ENCODE assay signal across 9 cellular contexts in the genomic region with DNA sequence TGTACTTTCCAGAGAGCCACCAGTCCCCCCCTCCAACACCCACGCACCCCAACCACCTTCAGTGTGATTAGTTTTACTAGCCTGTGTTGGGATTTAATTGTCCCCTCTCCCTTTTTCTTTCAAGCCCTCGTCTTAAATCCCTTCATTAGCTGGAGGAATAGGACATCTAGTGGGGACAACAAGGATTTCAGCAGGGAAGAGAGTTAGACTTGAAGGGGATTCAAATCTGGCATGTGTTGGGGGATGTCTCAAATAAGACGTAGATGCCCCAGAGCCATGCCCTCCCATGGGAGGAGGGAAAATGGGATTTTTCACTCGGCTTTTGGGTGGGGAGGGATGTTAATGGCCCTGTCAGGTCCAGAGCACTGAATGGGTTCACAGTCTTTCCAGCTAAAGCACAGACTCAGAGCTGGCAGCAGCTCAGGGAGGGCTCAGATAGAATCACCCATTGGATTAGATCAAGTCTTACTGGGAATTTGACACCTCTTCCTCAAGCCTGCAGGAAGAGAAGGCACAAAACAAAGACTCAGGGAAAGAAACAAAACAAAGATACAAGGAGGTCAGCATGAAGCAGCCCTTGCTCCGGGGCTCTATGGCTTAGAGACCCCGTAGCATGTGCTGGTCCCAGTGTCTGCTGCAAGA. TPM values are rescaled to one million over a fixed set of nuclear protein-coding genes. Genes with fewer than 3 reads are reported as not detected.
A peak's percentile ranks its signal among the peaks of the same experiment; 100 is the strongest.
DNase-seq lines count a peak whose midpoint lies in the region; ATAC-seq and TF ChIP-seq lines count a peak whose summit lies in the region.
"Had no signal": no experiment of that assay in that cellular context is flagged by ENCODE, and none has a peak within 500 bp of the region (broad histone marks: within the 10 kb centered on the region; RNA-seq: fewer than 3 reads in every experiment).

No MANE protein-coding gene starts in this region.

- intact Hi-C loops in body of pancreas (cut with DNase I) = loop anchor here (5.0 to 10.0 kb wide), 3 partner anchors 268 to 496 kb away; no protein-coding TSS in a partner anchor

- ATAC-seq in body of pancreas (no peak), HG03159 (IDR thresholded peaks at IDR 0.05; ENCODE audit: unreplicated experiment) (no peak), GM21576 (IDR thresholded peaks at IDR 0.05; ENCODE audit: unreplicated experiment) (no peak)
- no peak for ATAC-seq in stimulated activated effector memory CD8-positive, alpha-beta T cell treated with anti-CD3 and anti-CD28 coated beads, Interleukin-12 subunit alpha, Interleukin-12 subunit beta, amount 100 ng/mL, for 72 hours

- WGBS in body of pancreas, 2 donors = 16 to 19% methylated on average over 6 of the region's 6 CpGs

- H3K9me3 Mint-ChIP-seq in mesothelial cell of epicardium = no peaks in the 10 kb centered on the region
- H3K9me3 Mint-ChIP-seq in stimulated activated effector memory CD8-positive, alpha-beta T cell treated with anti-CD3 and anti-CD28 coated beads, Interleukin-12 subunit alpha, Interleukin-12 subunit beta, amount 100 ng/mL, for 72 hours = no peaks in the 10 kb centered on the region
- no peaks in the 10 kb centered on the region for H3K9me3 Mint-ChIP-seq in activated CD4-positive, alpha-beta T cell treated with anti-CD3 and anti-CD28 coated beads, Interleukin-2, amount 10 ng/mL, durations not matched to agents 7 days and 5 days
- H3K9me3 Mint-ChIP-seq: T-cell had no signal

- DNase-seq in DMS114 treated with DMSO at 0.1 percent for 48 hours (lab: John Stamatoyannopoulos, UW; ENCODE audit: unreplicated experiment) (peak; percentile 30), LNCaP clone FGC (ENCODE audit: low read depth) (no peak), body of pancreas (no peak), mesothelial cell of epicardium (ENCODE audit: low spot score in 2 of 2, unreplicated experiment in 2 of 2) (no peak)
- no peak for DNase-seq in stimulated activated effector memory CD8-positive, alpha-beta T cell treated with anti-CD3 and anti-CD28 coated beads, Interleukin-12 subunit alpha, Interleukin-12 subunit beta, amount 100 ng/mL, for 72 hours (ENCODE audit: low spot score in 2 of 2)
- DNase-seq in activated CD4-positive, alpha-beta T cell treated with anti-CD3 and anti-CD28 coated beads, Interleukin-2, amount 10 ng/mL, durations not matched to agents 7 days and 5 days = no peak
- DNase-seq: T-cell had no signal

- H3K27me3 Mint-ChIP-seq in mesothelial cell of epicardium (ENCODE audit: low read depth) = peaks cover 56% of the 10 kb centered on the region
- H3K27me3 Mint-ChIP-seq in activated CD4-positive, alpha-beta T cell treated with anti-CD3 and anti-CD28 coated beads, Interleukin-2, amount 10 ng/mL, durations not matched to agents 7 days and 5 days = peaks cover 51% of the 10 kb centered on the region

- H3K36me3 ChIP-seq in body of pancreas (replicated peaks in 1 of 2; ENCODE audit: insufficient read depth in 1 of 2, low read depth in 2 of 2) = no peaks in the 10 kb centered on the region

- no peaks in the 10 kb centered on the region for H3K9me3 ChIP-seq in body of pancreas

- H3K36me3 Mint-ChIP-seq in mesothelial cell of epicardium = peaks cover 6% of the 10 kb centered on the region
- H3K36me3 Mint-ChIP-seq in stimulated activated effector memory CD8-positive, alpha-beta T cell treated with anti-CD3 and anti-CD28 coated beads, Interleukin-12 subunit alpha, Interleukin-12 subunit beta, amount 100 ng/mL, for 72 hours = no peaks in the 10 kb centered on the region
- H3K36me3 Mint-ChIP-seq in activated CD4-positive, alpha-beta T cell treated with anti-CD3 and anti-CD28 coated beads, Interleukin-2, amount 10 ng/mL, durations not matched to agents 7 days and 5 days (ENCODE audit: low read depth) = no peaks in the 10 kb centered on the region
- H3K36me3 Mint-ChIP-seq: T-cell had no signal

- TF ChIP-seq CTCF in LNCaP clone FGC (IDR thresholded peaks at IDR 0.05; ENCODE audit: control insufficient read depth, extremely low read depth, insufficient read depth) = peak; percentile 63
- TF ChIP-seq CTCF in body of pancreas (IDR thresholded peaks at IDR 0.05) = peak in 4 of 7 experiments; percentile 18 to 58 (median 42)
- TF ChIP-seq CTCF in mesothelial cell of epicardium (IDR thresholded peaks at IDR 0.05; ENCODE audit: unreplicated experiment) = peak; percentile 40

- peaks cover 0 to 23% of the 10 kb centered on the region in 2 donors for H3K27me3 ChIP-seq in body of pancreas

- peaks cover 26% of the 10 kb centered on the region for H3K4me1 Mint-ChIP-seq in mesothelial cell of epicardium
- peaks cover 31% of the 10 kb centered on the region for H3K4me1 Mint-ChIP-seq in stimulated activated effector memory CD8-positive, alpha-beta T cell treated with anti-CD3 and anti-CD28 coated beads, Interleukin-12 subunit alpha, Interleukin-12 subunit beta, amount 100 ng/mL, for 72 hours
- H3K4me1 Mint-ChIP-seq in activated CD4-positive, alpha-beta T cell treated with anti-CD3 and anti-CD28 coated beads, Interleukin-2, amount 10 ng/mL, durations not matched to agents 7 days and 5 days = peaks cover 5% of the 10 kb centered on the region

- CTCF ChIA-PET in activated CD4-positive, alpha-beta T cell treated with anti-CD3 and anti-CD28 coated beads, Interleukin-2, amount 10 ng/mL, durations not matched to agents 7 days and 5 days (lab: Charles Lee) = interaction anchor here (0.7 to 11.5 kb wide), 17 partner anchors 8 to 500 kb away, joined by 3 to 178 read pairs (median 4); no protein-coding TSS in a partner anchor

- peaks cover 6% of the 10 kb centered on the region for H3K4me1 ChIP-seq in body of pancreas

- no peak overlapping the region for H3K4me3 ChIP-seq in LNCaP clone FGC (ENCODE audit: low read depth, low read length)
- H3K4me3 ChIP-seq in body of pancreas = no peak overlapping the region

- H3K27ac ChIP-seq in body of pancreas = no peak overlapping the region

- H3K27ac Mint-ChIP-seq in mesothelial cell of epicardium = peak overlapping the region; percentile 53
- no peak overlapping the region for H3K27ac Mint-ChIP-seq in stimulated activated effector memory CD8-positive, alpha-beta T cell treated with anti-CD3 and anti-CD28 coated beads, Interleukin-12 subunit alpha, Interleukin-12 subunit beta, amount 100 ng/mL, for 72 hours
- H3K27ac Mint-ChIP-seq in activated CD4-positive, alpha-beta T cell treated with anti-CD3 and anti-CD28 coated beads, Interleukin-2, amount 10 ng/mL, durations not matched to agents 7 days and 5 days = no peak overlapping the region
- H3K27ac Mint-ChIP-seq: T-cell had no signal

- POLR2A ChIA-PET in activated CD4-positive, alpha-beta T cell treated with anti-CD3 and anti-CD28 coated beads, Interleukin-2, amount 10 ng/mL, durations not matched to agents 7 days and 5 days (lab: Charles Lee) = no interaction called here

- TF ChIP-seq POLR2A in body of pancreas (IDR thresholded peaks at IDR 0.05) = no peak

- H3K4me3 Mint-ChIP-seq in mesothelial cell of epicardium = no peak overlapping the region
- no peak overlapping the region for H3K4me3 Mint-ChIP-seq in stimulated activated effector memory CD8-positive, alpha-beta T cell treated with anti-CD3 and anti-CD28 coated beads, Interleukin-12 subunit alpha, Interleukin-12 subunit beta, amount 100 ng/mL, for 72 hours
- no peak overlapping the region for H3K4me3 Mint-ChIP-seq in activated CD4-positive, alpha-beta T cell treated with anti-CD3 and anti-CD28 coated beads, Interleukin-2, amount 10 ng/mL, durations not matched to agents 7 days and 5 days
- H3K4me3 Mint-ChIP-seq: T-cell had no signal

RNA-seq across cellular contexts. Expression of gene INS, which starts 10.7 kb away (rescaled TPM):
- total RNA-seq in body of pancreas = over 10,000 TPM in 1 of 2 donors, 1,000 to 10,000 TPM in 1; 1,947 to 16,276 TPM
- not detected in 3 replicates for total RNA-seq in mesothelial cell of epicardium
- total RNA-seq in activated CD4-positive, alpha-beta T cell treated with anti-CD3 and anti-CD28 coated beads, Interleukin-2, amount 10 ng/mL, durations not matched to agents 7 days and 5 days = not detected

RNA-seq across cellular contexts. Expression of gene IGF2, which starts 11.1 kb away (rescaled TPM):
- 10 to 100 TPM; 10.6 to 84.0 TPM for total RNA-seq in body of pancreas
- 3,009 to 3,275 TPM (median 3,171 TPM) in 3 replicates for total RNA-seq in mesothelial cell of epicardium
- total RNA-seq in activated CD4-positive, alpha-beta T cell treated with anti-CD3 and anti-CD28 coated beads, Interleukin-2, amount 10 ng/mL, durations not matched to agents 7 days and 5 days = under 1 TPM; 0.07 to 0.08 TPM

RNA-seq across cellular contexts. Expression of gene TH, which starts 21.3 kb away (rescaled TPM):
- total RNA-seq in body of pancreas = under 1 TPM in 1 of 2 donors, not detected in 1; 0.66 TPM
- 0.77 to 1.4 TPM (median 1.1 TPM) in 3 replicates for total RNA-seq in mesothelial cell of epicardium
- not detected for total RNA-seq in activated CD4-positive, alpha-beta T cell treated with anti-CD3 and anti-CD28 coated beads, Interleukin-2, amount 10 ng/mL, durations not matched to agents 7 days and 5 days
- total RNA-seq: T-cell had no signal

Comparison
In these comparisons a context has a peak if more than half of its experiments do, and no peak if none do; other contexts are left out.
1. RNA of gene INS, which starts 10.7 kb away (total RNA-seq): 1,947 to 16,276 TPM in body of pancreas; not detected in mesothelial cell of epicardium and not detected in activated CD4-positive, alpha-beta T cell treated with anti-CD3 and anti-CD28 coated beads, Interleukin-2, amount 10 ng/mL, durations not matched to agents 7 days and 5 days; every median in the first group is over 1,000 times any median in the second.
2. RNA of gene IGF2, which starts 11.1 kb away (total RNA-seq): 3,009 to 3,275 TPM in mesothelial cell of epicardium; 10.6 to 84.0 TPM in body of pancreas and 0.07 to 0.08 TPM in activated CD4-positive, alpha-beta T cell treated with anti-CD3 and anti-CD28 coated beads, Interleukin-2, amount 10 ng/mL, durations not matched to agents 7 days and 5 days; every median in the first group is over 10 times any median in the second.
3. Peak in every context shown above with its lines, with median percentiles within 50 percentile points of each other: CTCF ChIP-seq.